Comparison of ENCODE assay signal across 8 cellular contexts in genomic region chr5:14185336-14186131, GRCh38. TPM values are rescaled to one million over a fixed set of nuclear protein-coding genes. Genes with fewer than 3 reads are reported as not detected.
DNase-seq lines count a peak whose midpoint lies in the region; ATAC-seq and TF ChIP-seq lines count a peak whose summit lies in the region.

No MANE protein-coding gene starts in this region.

- H3K36me3 ChIP-seq in right lobe of liver (no peaks in the 10 kb centered on the region), urinary bladder (ENCODE audit: insufficient read depth) (no peaks in the 10 kb centered on the region)

- TF ChIP-seq POLR2A in right lobe of liver (IDR thresholded peaks at IDR 0.05) = no peak

- peak overlapping the region in 1 of 3 donors; percentile 30 for H3K27ac ChIP-seq in right lobe of liver
- H3K27ac ChIP-seq in urinary bladder (ENCODE audit: low read depth) = peak overlapping the region; percentile 82

- WGBS in right lobe of liver (ENCODE audit: insufficient coverage, low coverage, low lambda C conversion rate, missing lambda C conversion rate) = 46% methylated on average over 6 of the region's 7 CpGs
- WGBS in urinary bladder = 47% methylated on average over 7 of the region's 7 CpGs

- H3K4me3 ChIP-seq in right lobe of liver (no peak overlapping the region), urinary bladder (ENCODE audit: low read depth, low read length) (no peak overlapping the region)

- peak; percentile 96 for DNase-seq in NCI-H2107 treated with DMSO at 0.1 percent for 48 hours (lab: John Stamatoyannopoulos, UW; ENCODE audit: unreplicated experiment)
- DNase-seq in NCI-H2107 (lab: John Stamatoyannopoulos, UW) = no peak
- DNase-seq in cerebellar cortex (ENCODE audit: low spot score) = peak; percentile 76
- no peak for DNase-seq in right lobe of liver
- no peak for DNase-seq in NCI-H1694 (lab: John Stamatoyannopoulos, UW)
- DNase-seq in NCI-H345 treated with DMSO at 0.1 percent for 48 hours (lab: John Stamatoyannopoulos, UW; ENCODE audit: unreplicated experiment) = no peak
- no peak for DNase-seq in activated effector memory CD4-positive, alpha-beta T cell treated with Interleukin-2 at 50 U/mL for 16 hours

- intact Hi-C loops in right lobe of liver (cut with DNase I) = no loop called here

- no peak for TF ChIP-seq CTCF in right lobe of liver (IDR thresholded peaks at IDR 0.05)

- no peaks in the 10 kb centered on the region for H3K9me3 ChIP-seq in right lobe of liver

- H3K27me3 ChIP-seq in right lobe of liver = no peaks in the 10 kb centered on the region

- H3K4me1 ChIP-seq in right lobe of liver = peaks cover 0 to 28% (median 6%) of the 10 kb centered on the region in 4 donors
- H3K4me1 ChIP-seq in urinary bladder (ENCODE audit: insufficient read depth) = peaks cover 5% of the 10 kb centered on the region

- ATAC-seq in right lobe of liver = peak in 3 of 4 donors; percentile 38 to 52 (median 52)

RNA-seq across cellular contexts. Expression of gene TRIO, which starts 42.4 kb away (rescaled TPM):
- 10 to 100 TPM; 34.7 to 63.5 (median 50.2) TPM for total RNA-seq in right lobe of liver
- total RNA-seq in urinary bladder = 233 TPM
- polyA plus RNA-seq in urinary bladder = 35.8 TPM

Comparison
In these comparisons a context has a peak if more than half of its experiments do, and no peak if none do; other contexts are left out.
1. DNase-seq: peak in NCI-H2107 treated with DMSO at 0.1 percent for 48 hours (single experiment) and cerebellar cortex (single experiment); none in NCI-H2107 (single experiment), right lobe of liver (0 of 3), NCI-H1694 (single experiment), NCI-H345 treated with DMSO at 0.1 percent for 48 hours (single experiment) and activated effector memory CD4-positive, alpha-beta T cell treated with Interleukin-2 at 50 U/mL for 16 hours (single experiment).